13 cellular contexts compared by ENCODE assay signal in genomic region chr10:51405580-51406367, GRCh38.
DNase-seq lines count a peak whose midpoint lies in the region; ATAC-seq and TF ChIP-seq lines count a peak whose summit lies in the region.
"Had no signal": no experiment of that assay in that cellular context is flagged by ENCODE, and none has a peak within 500 bp of the region (broad histone marks: within the 10 kb centered on the region; RNA-seq: fewer than 3 reads in every experiment).

No MANE protein-coding gene starts in this region.

- peaks cover 20% of the 10 kb centered on the region for H3K4me1 Mint-ChIP-seq in WTC11

- peaks cover 10% of the 10 kb centered on the region for H3K4me1 ChIP-seq in lower lobe of right lung
- H3K4me1 ChIP-seq in upper lobe of left lung: peaks cover 2 to 24% (median 8%) of the 10 kb centered on the region in 4 donors

- peak; percentile 78 for ATAC-seq in WTC11
- ATAC-seq in lower lobe of right lung: peak; percentile 35 to 58
- ATAC-seq in upper lobe of left lung (ENCODE audit: low FRiP score in 2 of 2): peak in 1 of 2 donors; percentile 57
- ATAC-seq: activated T-cell treated with anti-CD3 and anti-CD28 coated beads, Interleukin-2, amount 50 U/mL, for 72 hours had no signal

- H3K4me3 ChIP-seq in epithelial cell of esophagus (ENCODE audit: low read length): no peak overlapping the region
- no peak overlapping the region for H3K4me3 ChIP-seq in lower lobe of right lung
- no peak overlapping the region for H3K4me3 ChIP-seq in upper lobe of left lung

- no peak for DNase-seq in WTC11 (ENCODE audit: low spot score)
- peak; percentile 37 for DNase-seq in epithelial cell of esophagus (ENCODE audit: low read depth)
- DNase-seq in lower lobe of right lung: no peak
- DNase-seq in upper lobe of left lung: peak in 1 of 2 donors; percentile 3
- DNase-seq in activated T-cell treated with anti-CD3 and anti-CD28 coated beads for 4 hours: no peak
- DNase-seq in NOMO-1 treated with dmso at 0.1 percent for 144 hours (lab: John Stamatoyannopoulos, UW; ENCODE audit: unreplicated experiment): no peak
- DNase-seq in LoVo (ENCODE audit: low spot score): no peak
- DNase-seq: activated CD4-positive, alpha-beta T cell treated with anti-CD3 and anti-CD28 coated beads for 4 hours; activated T-cell treated with anti-CD3 and anti-CD28 coated beads, Interleukin-2, amount 50 U/mL, for 72 hours; KBM-7; NCI-H1930; small intestine had no signal

- 66% methylated on average over 11 of the region's 11 CpGs for WGBS in upper lobe of left lung, 2 donors

- H3K27ac ChIP-seq in lower lobe of right lung (peak overlapping the region; percentile 63), upper lobe of left lung (peak overlapping the region; percentile 31 to 77 (median 64))

- POLR2A ChIA-PET in WTC11 (lab: Charles Lee): no interaction called here

- TF ChIP-seq CTCF in WTC11 (IDR thresholded peaks at IDR 0.05): no peak
- TF ChIP-seq CTCF in epithelial cell of esophagus (IDR thresholded peaks at IDR 0.05; ENCODE audit: insufficient read depth, low read depth, low read length, missing control alignments): no peak
- TF ChIP-seq CTCF in lower lobe of right lung (IDR thresholded peaks at IDR 0.05): no peak
- no peak for TF ChIP-seq CTCF in upper lobe of left lung (IDR thresholded peaks at IDR 0.05)

- intact Hi-C loops in lower lobe of right lung (cut with DNase I): no loop called here

- 0 out of 2 replicates have a peak, but pooled peaks cover 6% of the 10 kb centered on the region for H3K36me3 Mint-ChIP-seq in WTC11

- no peak overlapping the region; the same call in 1 of the 2 replicates for H3K27ac Mint-ChIP-seq in WTC11
- H3K27ac Mint-ChIP-seq: activated T-cell treated with anti-CD3 and anti-CD28 coated beads, Interleukin-2, amount 50 U/mL, for 72 hours had no signal

- H3K9me3 ChIP-seq in lower lobe of right lung (no peaks in the 10 kb centered on the region), upper lobe of left lung (no peaks in the 10 kb centered on the region)

- peak in 1 of 4 donors; percentile 26 for TF ChIP-seq EP300 in upper lobe of left lung (IDR thresholded peaks at IDR 0.05)

- TF ChIP-seq POLR2A in upper lobe of left lung (IDR thresholded peaks at IDR 0.05): no peak

- H3K4me3 Mint-ChIP-seq in WTC11: no peak overlapping the region
- H3K4me3 Mint-ChIP-seq: activated T-cell treated with anti-CD3 and anti-CD28 coated beads, Interleukin-2, amount 50 U/mL, for 72 hours had no signal

- H3K36me3 ChIP-seq in lower lobe of right lung (no peaks in the 10 kb centered on the region), upper lobe of left lung (no peaks in the 10 kb centered on the region)

- H3K27me3 ChIP-seq in lower lobe of right lung (ENCODE audit: low read depth) (no peaks in the 10 kb centered on the region), upper lobe of left lung (no peaks in the 10 kb centered on the region)

- H3K27me3 Mint-ChIP-seq in WTC11 (ENCODE audit: low read depth): no peaks in the 10 kb centered on the region
- H3K27me3 Mint-ChIP-seq: brain had no signal

- CTCF ChIA-PET in WTC11 (lab: Charles Lee): no interaction called here

- peaks cover 14% of the 10 kb centered on the region for H3K9me3 Mint-ChIP-seq in WTC11
- H3K9me3 Mint-ChIP-seq: activated T-cell treated with anti-CD3 and anti-CD28 coated beads, Interleukin-2, amount 50 U/mL, for 72 hours had no signal

TF ChIP-seq in WTC11, 78 proteins besides CTCF, POLR2A, EP300 and RAD21:
- TF ChIP-seq ZNF423 (CRISPR knock-in tag; IDR thresholded peaks at IDR 0.05) (no peak), CDX4 (CRISPR knock-in tag; IDR thresholded peaks at IDR 0.05; ENCODE audit: borderline replicate concordance) (no peak), FOXJ3 (CRISPR knock-in tag; IDR thresholded peaks at IDR 0.05; ENCODE audit: borderline replicate concordance) (no peak), ARID4B (CRISPR knock-in tag; IDR thresholded peaks at IDR 0.05; ENCODE audit: borderline replicate concordance) (no peak), ZNF219 (CRISPR knock-in tag; IDR thresholded peaks at IDR 0.05; ENCODE audit: borderline replicate concordance) (no peak), PREB (CRISPR knock-in tag; IDR thresholded peaks at IDR 0.05; ENCODE audit: borderline replicate concordance) (no peak), GRHL2 (CRISPR knock-in tag; IDR thresholded peaks at IDR 0.05; ENCODE audit: insufficient replicate concordance, severe bottlenecking) (no peak)
